11 cellular contexts compared by ENCODE assay signal in genomic region chr12:46300906-46301305, GRCh38. TPM values are rescaled to one million over a fixed set of nuclear protein-coding genes. Genes with fewer than 3 reads are reported as not detected.
DNase-seq lines count a peak whose midpoint lies in the region; ATAC-seq and TF ChIP-seq lines count a peak whose summit lies in the region.
"Had no signal": no experiment of that assay in that cellular context is flagged by ENCODE, and none has a peak within 500 bp of the region (broad histone marks: within the 10 kb centered on the region; RNA-seq: fewer than 3 reads in every experiment).

No MANE protein-coding gene starts in this region.

- no peak overlapping the region for H3K4me3 ChIP-seq in DND-41 (ENCODE audit: low read depth in 1 of 2, low read length in 2 of 2)
- H3K4me3 ChIP-seq in astrocyte of the spinal cord (ENCODE audit: low read depth, low read length) = no peak overlapping the region

- H3K9me3 Mint-ChIP-seq in naive B cell = peaks cover 0 to 11% (median 7%) of the 10 kb centered on the region in 7 donors

- H3K27me3 ChIP-seq in DND-41 (ENCODE audit: insufficient read depth, low read length, poor library complexity) = no peaks in the 10 kb centered on the region

- in situ Hi-C loops in astrocyte of the spinal cord (cut with HindIII; ENCODE audit: low sequenced_read_pairs) = no loop called here

- DNase-seq in DND-41 = peak; percentile 12
- DNase-seq in NCI-H1092 (lab: John Stamatoyannopoulos, UW) = peak; percentile 41
- peak; percentile 32 for DNase-seq in astrocyte of the spinal cord (ENCODE audit: low read depth, low spot score)
- peak; percentile 0 for DNase-seq in naive B cell
- no peak for DNase-seq in C1 segment of cervical spinal cord (lab: John Stamatoyannopoulos, UW)
- no peak for DNase-seq in NK-92 treated with Interleukin-12 subunit alpha and Interleukin-12 subunit beta, amount 100 ng/mL, for 24 hours (lab: John Stamatoyannopoulos, UW)
- no peak for DNase-seq in activated CD4-positive, alpha-beta T cell treated with anti-CD3 and anti-CD28 coated beads for 1 hour
- DNase-seq: DMS153; effector CD8-positive, alpha-beta T cell; hippocampal formation had no signal

- no peaks in the 10 kb centered on the region for H3K79me2 ChIP-seq in DND-41 (ENCODE audit: insufficient read depth, low read length)

- H3K27ac ChIP-seq in DND-41 (ENCODE audit: low read length) = no peak overlapping the region

- H3K27ac Mint-ChIP-seq in naive B cell = peak overlapping the region in 1 of 6 donors; percentile 84

- H3K4me3 Mint-ChIP-seq in naive B cell = peak overlapping the region in 3 of 8 donors; percentile 12 to 78 (median 23)

- H3K9me3 ChIP-seq in DND-41 (ENCODE audit: insufficient read depth, low read length, severe bottlenecking) = no peaks in the 10 kb centered on the region

- no peak overlapping the region for H3K4me2 ChIP-seq in DND-41 (ENCODE audit: insufficient read depth, low read length)

- H2AFZ ChIP-seq in DND-41 (ENCODE audit: low read depth, low read length) = no peak overlapping the region

- no peak overlapping the region for H3K9ac ChIP-seq in DND-41 (ENCODE audit: low read depth, low read length)

- TF ChIP-seq CTCF in DND-41 (IDR thresholded peaks at IDR 0.05; ENCODE audit: borderline replicate concordance, extremely low read depth, low read length, poor library complexity, severe bottlenecking) = no peak
- TF ChIP-seq CTCF in astrocyte of the spinal cord (IDR thresholded peaks at IDR 0.05; ENCODE audit: low read depth, low read length) = no peak

- 0 out of 2 replicates have a peak, but pooled peaks cover 3% of the 10 kb centered on the region for H3K4me1 ChIP-seq in DND-41 (ENCODE audit: insufficient read depth, low read length)

- H3K36me3 ChIP-seq in DND-41 (ENCODE audit: insufficient read depth, low read length) = no peaks in the 10 kb centered on the region

- peaks cover 33 to 52% (median 47%) of the 10 kb centered on the region in 3 donors for H3K4me1 Mint-ChIP-seq in naive B cell

- no peaks in the 10 kb centered on the region for H3K36me3 Mint-ChIP-seq in naive B cell

- no peaks in the 10 kb centered on the region for H3K27me3 Mint-ChIP-seq in naive B cell

- H4K20me1 ChIP-seq in DND-41 (ENCODE audit: insufficient read depth, low read length) = no peaks in the 10 kb centered on the region

- ATAC-seq in DND-41 (ENCODE audit: insufficient read depth, low read depth) (peak; percentile 37; the same call in 1 of the 3 replicates), naive B cell (ENCODE audit: low read depth in 2 of 2) (peak in 1 of 2 donors; percentile 43), HG03135 (IDR thresholded peaks at IDR 0.05; ENCODE audit: unreplicated experiment) (no peak)

RNA-seq across cellular contexts. Expression of gene SLC38A1, which starts 32.1 kb away (rescaled TPM):
- polyA plus RNA-seq in naive B cell (ENCODE audit: low read depth in 6 of 6) = 100 to 1,000 TPM; 282 to 432 (median 343) TPM

Comparison
In these comparisons a context has a peak if more than half of its experiments do, and no peak if none do; other contexts are left out.
1. DNase-seq: peak in DND-41 (single experiment), NCI-H1092 (single experiment), astrocyte of the spinal cord (single experiment) and naive B cell (single experiment); none in C1 segment of cervical spinal cord (0 of 14), NK-92 treated with Interleukin-12 subunit alpha and Interleukin-12 subunit beta, amount 100 ng/mL, for 24 hours (single experiment) and activated CD4-positive, alpha-beta T cell treated with anti-CD3 and anti-CD28 coated beads for 1 hour (single experiment).